ENCODE assay signal across 26 cellular contexts in genomic region chr3:136631424-136631823, GRCh38.
DNase-seq lines count a peak whose midpoint lies in the region; ATAC-seq, FAIRE-seq and TF ChIP-seq lines count a peak whose summit lies in the region.
"Had no signal": no experiment of that assay in that cellular context is flagged by ENCODE, and none has a peak within 500 bp of the region (broad histone marks: within the 10 kb centered on the region; RNA-seq: fewer than 3 reads in every experiment).

No MANE protein-coding gene starts in this region.

- H3K27me3 ChIP-seq in tibial nerve (no peaks in the 10 kb centered on the region), adrenal gland (no peaks in the 10 kb centered on the region)
- H3K27me3 ChIP-seq: BE2C, Peyer's patch had no signal

- intact Hi-C loops in adrenal gland (cut with DNase I), result no loop called here

- H3K9me3 Mint-ChIP-seq in WTC11, result no peaks in the 10 kb centered on the region
- H3K9me3 Mint-ChIP-seq in memory B cell, result peaks cover 6% of the 10 kb centered on the region
- peaks cover 9% of the 10 kb centered on the region for H3K9me3 Mint-ChIP-seq in progenitor cell of endocrine pancreas (ENCODE audit: low read depth)
- H3K9me3 Mint-ChIP-seq: H9 had no signal

- no peak for DNase-seq in H54 (ENCODE audit: insufficient read length, low spot score)
- DNase-seq in WTC11 (ENCODE audit: low spot score), result no peak
- DNase-seq in memory B cell (ENCODE audit: low spot score in 2 of 2), result no peak
- no peak for DNase-seq in tibial nerve (ENCODE audit: low spot score in 2 of 2)
- DNase-seq in progenitor cell of endocrine pancreas (ENCODE audit: low spot score, unreplicated experiment), result no peak
- DNase-seq in adrenal gland, result no peak
- DNase-seq: BE2C; Caco-2; CD4-positive, alpha-beta memory T cell; DMS153; H9; NCI-H1105; NCI-H146; NCI-H2029 treated with DMSO at 0.1 percent for 48 hours; NCI-H226; NCI-H510A treated with DMSO at 0.1 percent for 48 hours; NCI-H774; NK-92 treated with Interleukin-12 subunit alpha and Interleukin-12 subunit beta, amount 100 ng/mL, for 24 hours; Peyer's patch had no signal

- FAIRE-seq in H54 (lab: Jason Lieb, UNC), result peak; percentile 20
- FAIRE-seq: A204.1, G401.6 had no signal

- TF ChIP-seq CTCF in 22Rv1 (IDR thresholded peaks at IDR 0.05), result no peak
- no peak for TF ChIP-seq CTCF in WTC11 (IDR thresholded peaks at IDR 0.05)
- TF ChIP-seq CTCF in tibial nerve (IDR thresholded peaks at IDR 0.05), result no peak
- no peak for TF ChIP-seq CTCF in progenitor cell of endocrine pancreas (IDR thresholded peaks at IDR 0.05; ENCODE audit: unreplicated experiment)
- TF ChIP-seq CTCF in adrenal gland (IDR thresholded peaks at IDR 0.05), result no peak

- POLR2A ChIA-PET in WTC11 (lab: Charles Lee), result no interaction called here

- H3K27ac Mint-ChIP-seq in WTC11 (peak overlapping the region; percentile 26; the same call in 1 of the 2 replicates), memory B cell (peak overlapping the region; percentile 19), progenitor cell of endocrine pancreas (no peak overlapping the region)
- H3K27ac Mint-ChIP-seq: H9 had no signal

- H3K36me3 Mint-ChIP-seq in WTC11 (peaks cover 4% of the 10 kb centered on the region; the same call in 1 of the 2 replicates), memory B cell (peaks cover 40% of the 10 kb centered on the region), progenitor cell of endocrine pancreas (ENCODE audit: insufficient read depth) (peaks cover 14% of the 10 kb centered on the region)

- H3K4me1 ChIP-seq in tibial nerve (peaks cover 0 to 24% (median 10%) of the 10 kb centered on the region in 4 donors), adrenal gland (replicated peaks in 1 of 2) (peaks cover 0 to 9% of the 10 kb centered on the region in 2 donors)
- H3K4me1 ChIP-seq: BE2C had no signal

- H3K4me3 Mint-ChIP-seq in WTC11 (no peak overlapping the region), memory B cell (no peak overlapping the region), progenitor cell of endocrine pancreas (ENCODE audit: low read depth) (no peak overlapping the region)
- H3K4me3 Mint-ChIP-seq: CD4-positive, alpha-beta memory T cell; H9 had no signal

- no peak for TF ChIP-seq EP300 in tibial nerve (IDR thresholded peaks at IDR 0.05)

- H3K9me3 ChIP-seq in tibial nerve (no peaks in the 10 kb centered on the region), adrenal gland (replicated peaks in 1 of 3) (no peaks in the 10 kb centered on the region)
- H3K9me3 ChIP-seq: BE2C, Caco-2, Peyer's patch had no signal

- WGBS in tibial nerve, 2 donors, result 92% methylated on average over 5 of the region's 5 CpGs
- WGBS in adrenal gland, 4 donors, result 93 to 96% (median 95%) methylated on average over 5 of the region's 5 CpGs

- ATAC-seq in WTC11, result no peak
- no peak for ATAC-seq in memory B cell (ENCODE audit: low read depth)
- ATAC-seq in HG03442 (IDR thresholded peaks at IDR 0.05; ENCODE audit: unreplicated experiment), result no peak
- ATAC-seq: SK-N-SH treated with all-trans-retinoic acid at 6 μM for 48 hours had no signal

- H3K4me1 Mint-ChIP-seq in WTC11 (peaks cover 24% of the 10 kb centered on the region), memory B cell (peaks cover 31% of the 10 kb centered on the region), progenitor cell of endocrine pancreas (ENCODE audit: low read depth) (peaks cover 28% of the 10 kb centered on the region)

- H3K27ac ChIP-seq in 22Rv1, result peak overlapping the region; percentile 57
- no peak overlapping the region for H3K27ac ChIP-seq in tibial nerve
- H3K27ac ChIP-seq in adrenal gland, result no peak overlapping the region
- H3K27ac ChIP-seq: HL-60, KMS-11, Peyer's patch had no signal

- CTCF ChIA-PET in WTC11 (lab: Charles Lee), result no interaction called here

- peaks cover 0 to 5% (median 0%) of the 10 kb centered on the region in 3 donors for H3K36me3 ChIP-seq in tibial nerve
- H3K36me3 ChIP-seq in adrenal gland (replicated peaks in 1 of 2), result no peaks in the 10 kb centered on the region
- H3K36me3 ChIP-seq: Peyer's patch had no signal

- H3K27me3 Mint-ChIP-seq in WTC11 (ENCODE audit: low read depth) (no peaks in the 10 kb centered on the region), memory B cell (no peaks in the 10 kb centered on the region), progenitor cell of endocrine pancreas (no peaks in the 10 kb centered on the region)
- H3K27me3 Mint-ChIP-seq: CD4-positive, alpha-beta memory T cell had no signal

- no peak for TF ChIP-seq POLR2A in H54 (IDR thresholded peaks at IDR 0.05; ENCODE audit: low read depth, low read length)
- no peak for TF ChIP-seq POLR2A in tibial nerve (IDR thresholded peaks at IDR 0.05)
- no peak for TF ChIP-seq POLR2A in adrenal gland (IDR thresholded peaks at IDR 0.05)

- H3K4me3 ChIP-seq in tibial nerve (no peak overlapping the region), adrenal gland (no peak overlapping the region)
- H3K4me3 ChIP-seq: Peyer's patch had no signal

TF ChIP-seq in WTC11, 78 proteins besides CTCF, POLR2A, EP300 and RAD21 (continues in another document):
- no peak for TF ChIP-seq CREM (CRISPR knock-in tag; IDR thresholded peaks at IDR 0.05)
- no peak for TF ChIP-seq ZNF232 (CRISPR knock-in tag; IDR thresholded peaks at IDR 0.05)
- TF ChIP-seq ZNF532 (CRISPR knock-in tag; IDR thresholded peaks at IDR 0.05; ENCODE audit: borderline replicate concordance), result no peak
- no peak for TF ChIP-seq ZMAT4 (CRISPR knock-in tag; IDR thresholded peaks at IDR 0.05)
- TF ChIP-seq TCF7 (CRISPR knock-in tag; IDR thresholded peaks at IDR 0.05; ENCODE audit: low read depth), result no peak
- no peak for TF ChIP-seq MYBL2 (CRISPR knock-in tag; IDR thresholded peaks at IDR 0.05)
- no peak for TF ChIP-seq NR1H2 (CRISPR knock-in tag; IDR thresholded peaks at IDR 0.05)
- TF ChIP-seq ZNF512 (CRISPR knock-in tag; IDR thresholded peaks at IDR 0.05; ENCODE audit: borderline replicate concordance), result no peak
- TF ChIP-seq KAT7 (CRISPR knock-in tag; IDR thresholded peaks at IDR 0.05; ENCODE audit: borderline replicate concordance), result no peak
- TF ChIP-seq ATF6 (CRISPR knock-in tag; IDR thresholded peaks at IDR 0.05), result no peak
- TF ChIP-seq NFE2L1 (CRISPR knock-in tag; IDR thresholded peaks at IDR 0.05), result no peak
